In genomic region chr2:237432484-237433092, GRCh38 we compare ENCODE assay signal across 8 cellular contexts. TPM values are rescaled to one million over a fixed set of nuclear protein-coding genes. Genes with fewer than 3 reads are reported as not detected.
DNase-seq lines count a peak whose midpoint lies in the region; ATAC-seq and TF ChIP-seq lines count a peak whose summit lies in the region.

No MANE protein-coding gene starts in this region.

- peak; percentile 54 for DNase-seq in LoVo (ENCODE audit: low spot score)
- peak; percentile 92 for DNase-seq in activated T-cell treated with anti-CD3 and anti-CD28 coated beads for 48 hours (ENCODE audit: low read depth)
- peak in 1 of 2 donors; percentile 81 for DNase-seq in cardiac muscle cell (ENCODE audit: low read depth in 1 of 2, low spot score in 1 of 2)
- peak; percentile 56 for DNase-seq in stimulated activated CD8-positive, alpha-beta memory T cell treated with anti-CD3 and anti-CD28 coated beads, Interleukin-15, amount 100 ng/mL, for 1 hour (ENCODE audit: low read depth)
- DNase-seq in cerebellar nuclear complex (lab: John Stamatoyannopoulos, UW), result no peak
- DNase-seq in NCI-H1930 (lab: John Stamatoyannopoulos, UW), result no peak

- no peaks in the 10 kb centered on the region for H3K36me3 ChIP-seq in cardiac muscle cell

- no peaks in the 10 kb centered on the region for H3K9me3 ChIP-seq in cardiac muscle cell (ENCODE audit: low read depth)

- no peak overlapping the region for H3K4me3 ChIP-seq in cardiac muscle cell

- TF ChIP-seq CTCF in cardiac muscle cell (IDR thresholded peaks at IDR 0.05; ENCODE audit: low read depth, low read length), result peak; percentile 27

- no peaks in the 10 kb centered on the region for H3K4me1 ChIP-seq in cardiac muscle cell (ENCODE audit: low read depth)

- ATAC-seq in GM21381 (IDR thresholded peaks at IDR 0.05; ENCODE audit: unreplicated experiment) (no peak), HG02623 (IDR thresholded peaks at IDR 0.05; ENCODE audit: unreplicated experiment) (no peak)

- H3K27ac ChIP-seq in cardiac muscle cell, result no peak overlapping the region

- H3K27me3 ChIP-seq in cardiac muscle cell, result no peaks in the 10 kb centered on the region

RNA-seq across cellular contexts. Expression of gene COL6A3, which starts 18.6 kb away (rescaled TPM):
- total RNA-seq in cardiac muscle cell, result 4.1 and 4.7 TPM in 2 replicates
- 0.24 and 1.3 TPM in 2 replicates for polyA plus RNA-seq in cardiac muscle cell

RNA-seq across cellular contexts. Expression of gene MLPH, which starts 54.5 kb away (rescaled TPM):
- total RNA-seq in cardiac muscle cell, result 0.11 and 0.27 TPM in 2 replicates
- 1.4 TPM in 1 of 2 replicates, not detected in the other for polyA plus RNA-seq in cardiac muscle cell

Comparison
In these comparisons a context has a peak if more than half of its experiments do, and no peak if none do; other contexts are left out.
1. DNase-seq: peak in LoVo (single experiment), activated T-cell treated with anti-CD3 and anti-CD28 coated beads for 48 hours (single experiment) and stimulated activated CD8-positive, alpha-beta memory T cell treated with anti-CD3 and anti-CD28 coated beads, Interleukin-15, amount 100 ng/mL, for 1 hour (single experiment); none in cerebellar nuclear complex (0 of 2) and NCI-H1930 (0 of 2).